ENCODE assay signal across 29 cellular contexts in genomic region chr3:150259526-150260145, GRCh38.
"Had no signal": no experiment of that assay in that cellular context is flagged by ENCODE, and none has a peak within 500 bp of the region (broad histone marks: within the 10 kb centered on the region; RNA-seq: fewer than 3 reads in every experiment).

No MANE protein-coding gene starts in this region.

- H3K27me3 ChIP-seq: brain microvascular endothelial cell, esophagus muscularis mucosa, gastroesophageal sphincter had no signal

- H3K36me3 ChIP-seq: brain microvascular endothelial cell, esophagus muscularis mucosa, gastroesophageal sphincter had no signal

- H3K27ac ChIP-seq: brain microvascular endothelial cell, esophagus muscularis mucosa, gastroesophageal sphincter had no signal

- H3K9me3 ChIP-seq: esophagus muscularis mucosa, gastroesophageal sphincter had no signal

- H3K4me3 ChIP-seq: esophagus muscularis mucosa, gastroesophageal sphincter had no signal

- ATAC-seq: activated CD4-positive, alpha-beta T cell treated with anti-CD3 and anti-CD28 coated beads for 36 hours; activated CD8-positive, alpha-beta memory T cell treated with anti-CD3 and anti-CD28 coated beads, Interleukin-2, amount 10 ng/mL, durations not matched to agents 7 days and 5 days; activated CD8-positive, alpha-beta T cell treated with anti-CD3 and anti-CD28 coated beads, Interleukin-2, amount 10 ng/mL, durations not matched to agents 7 days and 5 days; effector memory CD8-positive, alpha-beta T cell; gastroesophageal sphincter had no signal

- DNase-seq: activated CD4-positive, alpha-beta memory T cell treated with anti-CD3 and anti-CD28 coated beads for 36 hours; activated CD4-positive, alpha-beta T cell treated with anti-CD3 and anti-CD28 coated beads for 36 hours; activated CD4-positive, alpha-beta T cell treated with anti-CD3 and anti-CD28 coated beads, Interleukin-2, amount 10 ng/mL, durations not matched to agents 24 days and 14 days; activated CD4-positive, CD25-positive, alpha-beta regulatory T cell; activated CD4-positive, CD25-positive, alpha-beta regulatory T cell treated with anti-CD3 and anti-CD28 coated beads, Interleukin-2, amount 50 U/mL, for 72 hours; activated CD8-positive, alpha-beta memory T cell treated with anti-CD3 and anti-CD28 coated beads, Interleukin-2, amount 10 ng/mL, durations not matched to agents 7 days and 5 days; activated CD8-positive, alpha-beta memory T cell treated with anti-CD3 and anti-CD28 coated beads, Interleukin-2, amount 50 U/mL, for 4 hours; activated CD8-positive, alpha-beta T cell treated with anti-CD3 and anti-CD28 coated beads, Interleukin-2, amount 10 ng/mL, durations not matched to agents 7 days and 5 days; activated gamma-delta T cell; activated naive CD4-positive, alpha-beta T cell treated with anti-CD3 and anti-CD28 coated beads, Interleukin-2, amount 50 U/mL, for 16 hours; activated naive CD4-positive, alpha-beta T cell treated with Interleukin-2 at 50 U/mL for 16 hours; activated T-cell treated with anti-CD3 and anti-CD28 coated beads, Interleukin-2, amount 50 U/mL, for 1 hour; activated T-cell treated with anti-CD3 and anti-CD28 coated beads, Interleukin-2, amount 50 U/mL, for 48 hours; amniotic stem cell; anterior cingulate cortex; brain microvascular endothelial cell; caudate nucleus; cortex of kidney; dermis blood vessel endothelial cell; effector CD4-positive, alpha-beta T cell; effector memory CD8-positive, alpha-beta T cell; erythroblast; foreskin melanocyte; T-helper 2 cell had no signal

- FAIRE-seq: astrocyte, bronchial epithelial cell, colon had no signal
